8 cellular contexts compared by ENCODE assay signal in the genomic region with DNA sequence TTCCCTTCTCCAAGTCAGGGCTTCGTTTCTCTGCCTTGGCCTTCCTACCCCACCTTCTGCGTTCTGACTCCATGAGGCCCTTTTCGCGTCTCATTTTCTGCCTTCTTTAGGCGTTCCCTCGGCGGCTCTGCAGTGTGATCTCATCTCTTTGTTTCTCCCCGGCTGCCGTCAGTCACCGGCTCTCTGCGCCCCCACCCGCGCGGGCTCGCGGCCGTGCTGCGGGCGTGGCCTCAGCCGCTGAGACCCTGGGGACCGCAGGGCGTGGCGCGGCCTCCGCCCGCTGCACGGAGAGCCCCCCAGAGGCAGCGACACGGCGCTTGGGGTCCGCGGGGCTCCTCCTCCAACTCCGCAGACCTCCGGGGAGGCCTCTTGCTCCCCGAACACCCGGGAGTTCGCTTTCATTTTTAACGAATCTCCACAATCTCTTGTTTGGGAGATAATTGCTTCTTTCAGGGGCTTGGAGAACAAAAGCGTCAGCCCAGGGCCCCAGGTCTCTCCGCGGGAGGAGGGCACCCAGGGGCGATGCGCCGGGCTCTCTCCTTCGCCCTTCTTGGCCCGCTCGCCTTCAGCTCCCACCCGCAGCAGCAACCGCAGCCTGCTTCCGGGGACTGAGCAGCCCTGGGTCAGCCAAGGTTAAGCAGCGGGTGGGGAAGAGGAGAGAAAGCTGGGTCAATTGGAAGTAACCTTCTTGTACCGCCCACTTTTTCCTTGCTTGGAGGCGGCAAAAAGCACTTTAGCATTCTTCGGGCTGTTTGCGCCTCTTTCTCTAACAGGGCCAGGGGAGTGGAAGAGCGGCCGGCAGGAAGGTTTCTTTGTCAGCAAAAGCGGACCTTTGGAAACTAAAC. TPM values are rescaled to one million over a fixed set of nuclear protein-coding genes. Genes with fewer than 3 reads are reported as not detected.
DNase-seq lines count a peak whose midpoint lies in the region; ATAC-seq and TF ChIP-seq lines count a peak whose summit lies in the region.

No MANE protein-coding gene starts in this region.

- H3K9me3 ChIP-seq in ectodermal cell (ENCODE audit: control insufficient read depth, low read length) (no peaks in the 10 kb centered on the region), lower lobe of right lung (no peaks in the 10 kb centered on the region)

- H3K4me1 ChIP-seq in ectodermal cell (ENCODE audit: control insufficient read depth, insufficient read depth, low read length) (peaks cover 22% of the 10 kb centered on the region), lower lobe of right lung (peaks cover 9% of the 10 kb centered on the region)

- peak; percentile 34 for DNase-seq in AG09309 (ENCODE audit: low read depth)
- DNase-seq in NCI-H446 treated with DMSO at 0.1 percent for 48 hours (lab: John Stamatoyannopoulos, UW): peak; percentile 89
- DNase-seq in activated CD8-positive, alpha-beta T cell treated with anti-CD3 and anti-CD28 coated beads for 36 hours: peak; percentile 85
- peak; percentile 83 for DNase-seq in lower lobe of right lung
- DNase-seq in stimulated activated CD4-positive, alpha-beta T cell treated with anti-CD3 and anti-CD28 coated beads, TNF-alpha, amount 100 ng/mL, for 1 hour (ENCODE audit: low read depth in 3 of 3, low spot score in 1 of 3): peak; percentile 19 to 50 (median 40)

- TF ChIP-seq CTCF in AG09309 (IDR thresholded peaks at IDR 0.05; ENCODE audit: control insufficient read depth, insufficient read depth, low read depth, low read length, missing control alignments): no peak
- no peak for TF ChIP-seq CTCF in activated CD8-positive, alpha-beta T cell treated with anti-CD3 and anti-CD28 coated beads for 36 hours (IDR thresholded peaks at IDR 0.05)
- no peak for TF ChIP-seq CTCF in lower lobe of right lung (IDR thresholded peaks at IDR 0.05)

- H3K4me3 Mint-ChIP-seq in activated CD8-positive, alpha-beta T cell treated with anti-CD3 and anti-CD28 coated beads for 36 hours: peak overlapping the region; percentile 81

- WGBS in ectodermal cell, 2 experiments: 1% methylated on average over 58 of the region's 58 CpGs

- no peaks in the 10 kb centered on the region for H3K36me3 Mint-ChIP-seq in activated CD8-positive, alpha-beta T cell treated with anti-CD3 and anti-CD28 coated beads for 36 hours (ENCODE audit: low read depth)

- H3K27ac ChIP-seq in ectodermal cell (ENCODE audit: insufficient read depth, low read depth, low read length, poor library complexity, severe bottlenecking) (peak overlapping the region; percentile 99), lower lobe of right lung (peak overlapping the region; percentile 95)

- intact Hi-C loops in activated CD8-positive, alpha-beta T cell treated with anti-CD3 and anti-CD28 coated beads for 36 hours (cut with micrococcal nuclease): no loop called here
- intact Hi-C loops in lower lobe of right lung (cut with DNase I): no loop called here

- H3K4me1 Mint-ChIP-seq in activated CD8-positive, alpha-beta T cell treated with anti-CD3 and anti-CD28 coated beads for 36 hours (ENCODE audit: low read depth): peaks cover 59% of the 10 kb centered on the region

- ATAC-seq in GM19035 (IDR thresholded peaks at IDR 0.05; ENCODE audit: unreplicated experiment) (peak; percentile 94), HG03280 (IDR thresholded peaks at IDR 0.05; ENCODE audit: unreplicated experiment) (peak; percentile 85), lower lobe of right lung (peak; percentile 96 to 98)
- ATAC-seq in activated CD8-positive, alpha-beta T cell treated with anti-CD3 and anti-CD28 coated beads for 36 hours: peak; percentile 83

- H3K4me3 ChIP-seq in AG09309 (ENCODE audit: control insufficient read depth, low read depth, low read length) (peak overlapping the region; percentile 66), ectodermal cell (ENCODE audit: insufficient read depth, low read depth, low read length) (peak overlapping the region; percentile 58), lower lobe of right lung (peak overlapping the region; percentile 73)

- H3K27me3 Mint-ChIP-seq in activated CD8-positive, alpha-beta T cell treated with anti-CD3 and anti-CD28 coated beads for 36 hours: no peaks in the 10 kb centered on the region

- CTCF ChIA-PET in activated CD8-positive, alpha-beta T cell treated with anti-CD3 and anti-CD28 coated beads for 36 hours (lab: Charles Lee): interaction anchor here (0.9 to 2.2 kb wide), 5 partner anchors 9 to 567 kb away, joined by 3 to 8 read pairs (median 3); no protein-coding TSS in a partner anchor

- POLR2A ChIA-PET in activated CD8-positive, alpha-beta T cell treated with anti-CD3 and anti-CD28 coated beads for 36 hours (lab: Charles Lee): interaction anchor here (1.0 kb wide), 1 partner anchor 10 kb away, joined by 3 read pairs; no protein-coding TSS in a partner anchor

- H3K9me3 Mint-ChIP-seq in activated CD8-positive, alpha-beta T cell treated with anti-CD3 and anti-CD28 coated beads for 36 hours: no peaks in the 10 kb centered on the region

- H3K27me3 ChIP-seq in ectodermal cell (ENCODE audit: control insufficient read depth, insufficient read depth, low read length, poor library complexity, severe bottlenecking) (no peaks in the 10 kb centered on the region), lower lobe of right lung (ENCODE audit: low read depth) (no peaks in the 10 kb centered on the region)

- H3K36me3 ChIP-seq in ectodermal cell (ENCODE audit: control insufficient read depth, insufficient read depth, low read length) (no peaks in the 10 kb centered on the region), lower lobe of right lung (no peaks in the 10 kb centered on the region)

- peak overlapping the region; percentile 100 for H3K27ac Mint-ChIP-seq in activated CD8-positive, alpha-beta T cell treated with anti-CD3 and anti-CD28 coated beads for 36 hours

RNA-seq across cellular contexts. Expression of gene GAP43, which starts 35.2 kb away (rescaled TPM):
- total RNA-seq in activated CD8-positive, alpha-beta T cell treated with anti-CD3 and anti-CD28 coated beads for 36 hours: not detected
- polyA plus RNA-seq in ectodermal cell (2013, experiment 1 of 4): 73.7 TPM
- 58.7 TPM for polyA plus RNA-seq in ectodermal cell (2013, experiment 2 of 4)
- polyA plus RNA-seq in ectodermal cell (2013, experiment 3 of 4): 59.6 TPM
- 66.3 TPM for polyA plus RNA-seq in ectodermal cell (2013, experiment 4 of 4)
- not detected for total RNA-seq in lower lobe of right lung

Comparison
In these comparisons a context has a peak if more than half of its experiments do, and no peak if none do; other contexts are left out.
1. Peak in every context shown above with its lines: DNase-seq, ATAC-seq, H3K4me3 ChIP-seq and H3K27ac ChIP-seq.
2. DNase-seq: peak in every context shown above with its lines; median percentile 89 in NCI-H446 treated with DMSO at 0.1 percent for 48 hours; 85 in activated CD8-positive, alpha-beta T cell treated with anti-CD3 and anti-CD28 coated beads for 36 hours; 83 in lower lobe of right lung; 40 in stimulated activated CD4-positive, alpha-beta T cell treated with anti-CD3 and anti-CD28 coated beads, TNF-alpha, amount 100 ng/mL, for 1 hour; 34 in AG09309.